7 cellular contexts compared by ENCODE assay signal in genomic region chr7:158505683-158506082, GRCh38.
"Had no signal": no experiment of that assay in that cellular context is flagged by ENCODE, and none has a peak within 500 bp of the region (broad histone marks: within the 10 kb centered on the region; RNA-seq: fewer than 3 reads in every experiment).

No MANE protein-coding gene starts in this region.

- FAIRE-seq: H1, H54, HTR-8/SVneo had no signal

- ATAC-seq: GM23338 had no signal

- H2AFZ ChIP-seq: GM23338 had no signal

- H3K4me2 ChIP-seq: GM23338 had no signal

- H3K4me3 ChIP-seq: GM23338 had no signal

- DNase-seq: H9, HCEC 1CT, KG1 had no signal
